16 cellular contexts compared by ENCODE assay signal in genomic region chr22:27175444-27175843, GRCh38.
A peak's percentile ranks its signal among the peaks of the same experiment; 100 is the strongest.
DNase-seq lines count a peak whose midpoint lies in the region; ATAC-seq and TF ChIP-seq lines count a peak whose summit lies in the region.
"Had no signal": no experiment of that assay in that cellular context is flagged by ENCODE, and none has a peak within 500 bp of the region (broad histone marks: within the 10 kb centered on the region; RNA-seq: fewer than 3 reads in every experiment).

No MANE protein-coding gene starts in this region.

- no peaks in the 10 kb centered on the region for H3K9me3 Mint-ChIP-seq in chondrocyte (ENCODE audit: low read depth)
- H3K9me3 Mint-ChIP-seq: CD14-positive monocyte had no signal

- H3K27ac Mint-ChIP-seq in chondrocyte (ENCODE audit: unreplicated experiment) = peak overlapping the region; percentile 53

- H3K4me1 Mint-ChIP-seq in chondrocyte (ENCODE audit: low read depth) = peaks cover 25% of the 10 kb centered on the region
- H3K4me1 Mint-ChIP-seq: CD14-positive monocyte had no signal

- H3K36me3 Mint-ChIP-seq in chondrocyte (ENCODE audit: low read depth) = no peaks in the 10 kb centered on the region
- H3K36me3 Mint-ChIP-seq: CD14-positive monocyte had no signal

- no peaks in the 10 kb centered on the region for H3K27me3 Mint-ChIP-seq in chondrocyte (ENCODE audit: low read depth)

- no peak for ATAC-seq in GM18502 (IDR thresholded peaks at IDR 0.05; ENCODE audit: poor library complexity, unreplicated experiment)

- no peak for TF ChIP-seq CTCF in chondrocyte (IDR thresholded peaks at IDR 0.05)

- H3K4me3 Mint-ChIP-seq in chondrocyte (ENCODE audit: unreplicated experiment) = no peak overlapping the region

- DNase-seq in NCI-H526 (lab: John Stamatoyannopoulos, UW) = peak; percentile 31 to 63
- DNase-seq in chondrocyte (ENCODE audit: low spot score) = no peak
- peak; percentile 63 for DNase-seq in left kidney (ENCODE audit: low read depth, low spot score)
- no peak for DNase-seq in NCI-H82 (lab: John Stamatoyannopoulos, UW)
- no peak for DNase-seq in cortex of kidney (lab: John Stamatoyannopoulos, UW)
- DNase-seq in putamen (ENCODE audit: low spot score) = no peak
- DNase-seq: ACHN, DMS79 treated with DMSO at 0.1 percent for 48 hours, MV-4-11, NCI-H187, NCI-H2227 treated with DMSO at 0.1 percent for 48 hours, NCI-H510A treated with DMSO at 0.1 percent for 48 hours, PC-9, SIG-M5 had no signal

Comparison
In these comparisons a context has a peak if more than half of its experiments do, and no peak if none do; other contexts are left out.
1. DNase-seq: peak in NCI-H526 (2 of 2) and left kidney (single experiment); none in chondrocyte (single experiment), NCI-H82 (single experiment), cortex of kidney (single experiment) and putamen (single experiment).